10 cellular contexts compared by ENCODE assay signal in genomic region chr10:1465421-1465902, GRCh38.
DNase-seq lines count a peak whose midpoint lies in the region; ATAC-seq, FAIRE-seq and TF ChIP-seq lines count a peak whose summit lies in the region.
"Had no signal": no experiment of that assay in that cellular context is flagged by ENCODE, and none has a peak within 500 bp of the region (broad histone marks: within the 10 kb centered on the region; RNA-seq: fewer than 3 reads in every experiment).

No MANE protein-coding gene starts in this region.

- peaks cover 12% of the 10 kb centered on the region in 2 experiments for H3K4me1 Mint-ChIP-seq in H9

- no peak for TF ChIP-seq POLR2A in thyroid gland (IDR thresholded peaks at IDR 0.05)

- intact Hi-C loops in Panc1 (cut with micrococcal nuclease; ENCODE audit: unreplicated experiment) = no loop called here
- intact Hi-C loops in thyroid gland (cut with DNase I) = no loop called here

- peak overlapping the region in 1 of 3 experiments; percentile 62; a peak in 1 of 7 replicates for H3K27ac Mint-ChIP-seq in H9

- H3T11ph ChIP-seq in H9 (ENCODE audit: low read length) = no peak overlapping the region

- H3K4me2 ChIP-seq in H9 (ENCODE audit: insufficient read depth, insufficient read length, low read length) = no peak overlapping the region

- no peak overlapping the region for H2AFZ ChIP-seq in H9 (ENCODE audit: low read length)

- BruUV-seq in Panc1 (replicated peaks; lab: Mats Ljungman, UMichigan) = no TSS peak

- H3K9me3 Mint-ChIP-seq in H9 = no peaks in the 10 kb centered on the region

- H2BK20ac ChIP-seq in H9 (ENCODE audit: low read depth, low read length, poor library complexity, severe bottlenecking) = no peak overlapping the region

- no peak overlapping the region for H3K4ac ChIP-seq in H9 (ENCODE audit: low read depth, low read length)

- no peak overlapping the region for H2BK15ac ChIP-seq in H9 (ENCODE audit: low read depth, low read length)

- no peak overlapping the region for H4K8ac ChIP-seq in H9 (replicated peaks; ENCODE audit: insufficient read length, low read depth, low read length)

- H3K27ac ChIP-seq in H9 (ENCODE audit: insufficient read length, low read depth, low read length) = no peak overlapping the region
- no peak overlapping the region for H3K27ac ChIP-seq in Panc1 (ENCODE audit: low read length)
- H3K27ac ChIP-seq in small intestine (ENCODE audit: low read depth in 1 of 2, low read length in 1 of 2) = no peak overlapping the region
- no peak overlapping the region for H3K27ac ChIP-seq in thyroid gland
- H3K27ac ChIP-seq: VCaP had no signal

- no peaks in the 10 kb centered on the region; a peak in 1 of 7 replicates for H3K36me3 Mint-ChIP-seq in H9 (ENCODE audit: insufficient read depth in 1 of 3, low read depth in 3 of 3)

- WGBS in H9 (ENCODE audit: extremely low coverage, insufficient read length, low lambda C conversion rate) = no CpG with 5 or more reads among the region's 19 CpGs
- 23 to 74% (median 56%) methylated on average over 19 of the region's 19 CpGs for whole genome bisulfite sequencing in small intestine, 3 donors
- WGBS in thyroid gland, 2 donors = 70 to 80% methylated on average over 17 to 19 of the region's 19 CpGs

- no peak overlapping the region for H2BK12ac ChIP-seq in H9 (ENCODE audit: insufficient read length, low read depth, low read length)

- H3K56ac ChIP-seq in H9 (ENCODE audit: insufficient read length, low read depth, low read length) = no peak overlapping the region

- H2BK120ac ChIP-seq in H9 (ENCODE audit: low read depth, low read length, poor library complexity, severe bottlenecking) = no peak overlapping the region

- no peak overlapping the region for H3K9ac ChIP-seq in H9 (ENCODE audit: extremely low read depth, insufficient read length, low read length)

- no peaks in the 10 kb centered on the region for H3K79me1 ChIP-seq in H9 (ENCODE audit: insufficient read depth, low read depth, low read length, poor library complexity, severe bottlenecking)

- H3K4me3 ChIP-seq in Panc1 (ENCODE audit: low read depth in 2 of 2, low read length in 2 of 2) (peak overlapping the region in 1 of 2 experiments; percentile 37; a peak in 2 of 4 replicates), small intestine (ENCODE audit: low read depth in 1 of 2, low read length in 2 of 2) (no peak overlapping the region), thyroid gland (replicated peaks in 1 of 3) (no peak overlapping the region)

- H3K4me1 ChIP-seq in H9 (ENCODE audit: insufficient read depth, low read length) = 0 out of 2 replicates have a peak, but pooled peaks cover 2% of the 10 kb centered on the region
- peaks cover 8% of the 10 kb centered on the region for H3K4me1 ChIP-seq in Panc1 (ENCODE audit: control insufficient read depth, insufficient read depth, low read length)
- no peaks in the 10 kb centered on the region for H3K4me1 ChIP-seq in small intestine (ENCODE audit: control insufficient read depth in 2 of 2, insufficient read depth in 1 of 2, low read depth in 1 of 2, low read length in 1 of 2)
- no peaks in the 10 kb centered on the region for H3K4me1 ChIP-seq in thyroid gland

- H3K9me3 ChIP-seq in H9 (ENCODE audit: control insufficient read depth, low read depth, low read length) = no peaks in the 10 kb centered on the region
- no peaks in the 10 kb centered on the region for H3K9me3 ChIP-seq in Panc1 (ENCODE audit: control insufficient read depth, insufficient read depth, low read depth, low read length)
- H3K9me3 ChIP-seq in small intestine (ENCODE audit: control insufficient read depth, low read depth) = no peaks in the 10 kb centered on the region
- no peaks in the 10 kb centered on the region for H3K9me3 ChIP-seq in thyroid gland

- H3K23ac ChIP-seq in H9 (ENCODE audit: insufficient read length, low read depth, low read length) = no peak overlapping the region

- H3K79me2 ChIP-seq in H9 (ENCODE audit: insufficient read depth, low read length) = no peaks in the 10 kb centered on the region

- peak overlapping the region; percentile 70 for H3K14ac ChIP-seq in H9 (ENCODE audit: insufficient read depth, low read length)

- POLR2A ChIA-PET in Panc1 (lab: Charles Lee) = no interaction called here

- H3K27me3 Mint-ChIP-seq in H9 (ENCODE audit: low read depth) = peaks cover 5% of the 10 kb centered on the region; the same call in 1 of the 2 replicates

- no peak overlapping the region for H3K4me3 Mint-ChIP-seq in H9

- no peak for TF ChIP-seq CTCF in H9 (conservative IDR thresholded peaks at IDR 0.05)
- TF ChIP-seq CTCF in Panc1 (IDR thresholded peaks at IDR 0.05) = no peak
- TF ChIP-seq CTCF in thyroid gland (IDR thresholded peaks at IDR 0.05) = no peak

- H3K18ac ChIP-seq in H9 (ENCODE audit: insufficient read length, low read depth, low read length) = no peak overlapping the region

- peak; percentile 68 for ATAC-seq in GM18907 (IDR thresholded peaks at IDR 0.05; ENCODE audit: unreplicated experiment)
- peak; percentile 63 for ATAC-seq in Panc1
- no peak for ATAC-seq in HG03135 (IDR thresholded peaks at IDR 0.05; ENCODE audit: unreplicated experiment)

- H4K20me1 ChIP-seq in H9 (ENCODE audit: control insufficient read depth, insufficient read depth, insufficient read length) = no peaks in the 10 kb centered on the region

- no peak overlapping the region for H4K5ac ChIP-seq in H9 (ENCODE audit: insufficient read length, low read depth, low read length)

- H4K91ac ChIP-seq in H9 (ENCODE audit: insufficient read length, low read depth, low read length) = no peak overlapping the region

- no peaks in the 10 kb centered on the region for H3K23me2 ChIP-seq in H9 (ENCODE audit: insufficient read length, low read depth, low read length, poor library complexity, severe bottlenecking)

- H2AK5ac ChIP-seq in H9 (ENCODE audit: insufficient read length, low read length) = no peak overlapping the region

- CTCF ChIA-PET in Panc1 (lab: Charles Lee) = interaction anchor here (0.6 kb wide), 1 partner anchor 1527 kb away, joined by 3 read pairs; no protein-coding TSS in a partner anchor

- no peak for FAIRE-seq in small intestine (lab: Jason Lieb, UNC)

- DNase-seq in H9 (no peak), Panc1 (ENCODE audit: low read depth, low spot score) (no peak), small intestine (peak; percentile 58), thyroid gland (no peak)
- DNase-seq in central memory CD4-positive, alpha-beta T cell = no peak
- DNase-seq in stimulated activated CD4-positive, alpha-beta T cell treated with anti-CD3 and anti-CD28 coated beads, Interleukin-1b, Interleukin-23, amount 100 ng/mL, for 48 hours = no peak
- DNase-seq: NCI-H774 had no signal

- in situ Hi-C loops in Panc1 (cut with HindIII; ENCODE audit: low pct_unique_long_range_greater_than_20kb, low sequenced_read_pairs) = no loop called here

- H3K27me3 ChIP-seq in H9 (ENCODE audit: insufficient read depth, low read length) (no peaks in the 10 kb centered on the region), Panc1 (ENCODE audit: control insufficient read depth, insufficient read depth, low read length) (peaks cover 2% of the 10 kb centered on the region; the same call in 1 of the 2 replicates), small intestine (ENCODE audit: control insufficient read depth in 2 of 2, insufficient read depth in 2 of 2, low read length in 2 of 2) (no peaks in the 10 kb centered on the region), thyroid gland (no peaks in the 10 kb centered on the region)

- H2BK5ac ChIP-seq in H9 (ENCODE audit: insufficient read length, low read length) = no peak overlapping the region

- no peaks in the 10 kb centered on the region for H3K36me3 ChIP-seq in Panc1 (ENCODE audit: control insufficient read depth, insufficient read depth, low read length)
- no peaks in the 10 kb centered on the region for H3K36me3 ChIP-seq in small intestine (ENCODE audit: control insufficient read depth in 2 of 2, insufficient read depth in 2 of 2, low read length in 2 of 2)
- H3K36me3 ChIP-seq in thyroid gland = no peaks in the 10 kb centered on the region
